ENCODE assay signal across 27 cellular contexts in the genomic region with DNA sequence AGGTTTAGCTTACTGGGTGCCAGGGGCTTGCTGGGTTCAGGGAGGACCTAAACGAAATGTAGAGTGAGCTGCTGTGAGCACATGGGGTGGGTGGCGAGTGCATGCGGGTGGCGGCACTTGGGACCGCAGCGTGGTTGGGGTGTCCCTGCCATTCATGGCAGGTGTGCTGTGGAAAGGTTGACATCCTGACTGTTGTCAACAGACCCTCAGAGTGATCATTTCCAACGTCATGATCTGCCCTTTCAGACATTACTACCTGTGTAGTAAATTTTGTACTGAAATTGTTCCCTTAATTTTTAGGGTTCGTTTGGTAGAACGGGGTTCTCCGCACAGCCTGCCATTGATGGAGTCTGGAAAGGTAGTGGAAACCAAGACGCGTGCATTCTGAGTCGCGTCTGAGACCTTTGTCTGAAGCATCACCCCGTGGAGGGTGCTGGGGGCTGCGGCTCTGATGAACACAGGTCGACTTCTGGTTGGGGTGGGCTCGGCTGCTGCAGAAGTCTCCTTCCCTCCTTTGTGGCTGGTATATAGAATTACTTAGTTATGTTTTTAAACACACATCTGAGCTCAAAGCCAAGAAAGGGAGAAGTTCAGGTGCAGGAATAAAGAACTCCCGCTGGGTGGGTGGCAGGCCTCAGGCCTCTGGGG. TPM values are rescaled to one million over a fixed set of nuclear protein-coding genes. Genes with fewer than 3 reads are reported as not detected.
DNase-seq lines count a peak whose midpoint lies in the region; ATAC-seq and TF ChIP-seq lines count a peak whose summit lies in the region.
"Had no signal": no experiment of that assay in that cellular context is flagged by ENCODE, and none has a peak within 500 bp of the region (broad histone marks: within the 10 kb centered on the region; RNA-seq: fewer than 3 reads in every experiment).

No MANE protein-coding gene starts in this region.

- peak overlapping the region; percentile 94 for H3K27ac Mint-ChIP-seq in activated CD4-positive, alpha-beta T cell treated with anti-CD3 and anti-CD28 coated beads for 36 hours
- H3K27ac Mint-ChIP-seq in activated T-helper 17 cell treated with anti-CD3 and anti-CD28 coated beads, Interleukin-2, amount 50 U/mL, for 72 hours, result peak overlapping the region; percentile 86
- H3K27ac Mint-ChIP-seq in neural crest cell (ENCODE audit: unreplicated experiment), result peak overlapping the region; percentile 19
- H3K27ac Mint-ChIP-seq: stimulated activated naive B cell treated with anti-CD40 and anti-IgM and Interleukin-4, amounts not matched to agents 10 μg/mL and 1 μg/mL and 100 μg/mL, for 72 hours had no signal

- intact Hi-C loops in activated CD4-positive, alpha-beta T cell treated with anti-CD3 and anti-CD28 coated beads for 36 hours (cut with DNase I, micrococcal nuclease), result no loop called here

- no peaks in the 10 kb centered on the region for H3K9me3 Mint-ChIP-seq in activated CD4-positive, alpha-beta T cell treated with anti-CD3 and anti-CD28 coated beads for 36 hours (ENCODE audit: low read depth)
- H3K9me3 Mint-ChIP-seq in activated T-helper 17 cell treated with anti-CD3 and anti-CD28 coated beads, Interleukin-2, amount 50 U/mL, for 72 hours, result no peaks in the 10 kb centered on the region
- no peaks in the 10 kb centered on the region for H3K9me3 Mint-ChIP-seq in neural crest cell
- H3K9me3 Mint-ChIP-seq: activated naive CD4-positive, alpha-beta T cell treated with anti-CD3 and anti-CD28 coated beads, Interleukin-2, amount 50 U/mL, for 72 hours; stimulated activated naive B cell treated with anti-CD40 and anti-IgM and Interleukin-4, amounts not matched to agents 10 μg/mL and 1 μg/mL and 100 μg/mL, for 72 hours had no signal

- DNase-seq in activated CD4-positive, alpha-beta T cell treated with anti-CD3 and anti-CD28 coated beads for 36 hours, result no peak
- no peak for DNase-seq in activated CD4-positive, alpha-beta T cell treated with anti-CD3 and anti-CD28 coated beads for 4 hours
- DNase-seq in D341Med (ENCODE audit: low spot score), result peak; percentile 15
- no peak for DNase-seq in neural crest cell (ENCODE audit: low read depth, low spot score)
- no peak for DNase-seq in NCI-H446 (lab: John Stamatoyannopoulos, UW)
- no peak for DNase-seq in amniotic stem cell (lab: John Stamatoyannopoulos, UW)
- DNase-seq in foreskin melanocyte, result no peak
- DNase-seq: AML-193; Calu3; effector CD8-positive, alpha-beta T cell; EL; HCEC 1CT; NCI-H1105; NCI-H2029; NCI-H2227 treated with DMSO at 0.1 percent for 48 hours; NCI-H774; stimulated activated CD4-positive, alpha-beta T cell treated with anti-CD3 and anti-CD28 coated beads, Interleukin-1b, Interleukin-23, amount 100 ng/mL, for 48 hours; stimulated activated naive B cell treated with anti-CD40 and anti-IgM and Interleukin-4, amounts not matched to agents 10 μg/mL and 1 μg/mL and 100 μg/mL, for 72 hours; trophoblast cell had no signal

- CTCF ChIA-PET in activated CD4-positive, alpha-beta T cell treated with anti-CD3 and anti-CD28 coated beads for 36 hours (lab: Charles Lee), result interaction anchor here (0.7 to 0.8 kb wide), 3 partner anchors 11 to 758 kb away, joined by 3 to 4 read pairs (median 3); no protein-coding TSS in a partner anchor

- peaks cover 51% of the 10 kb centered on the region for H3K4me1 Mint-ChIP-seq in activated CD4-positive, alpha-beta T cell treated with anti-CD3 and anti-CD28 coated beads for 36 hours
- H3K4me1 Mint-ChIP-seq in activated T-helper 17 cell treated with anti-CD3 and anti-CD28 coated beads, Interleukin-2, amount 50 U/mL, for 72 hours, result peaks cover 22% of the 10 kb centered on the region
- H3K4me1 Mint-ChIP-seq in neural crest cell, result peaks cover 15% of the 10 kb centered on the region

- no peaks in the 10 kb centered on the region for H3K27me3 Mint-ChIP-seq in activated CD4-positive, alpha-beta T cell treated with anti-CD3 and anti-CD28 coated beads for 36 hours
- H3K27me3 Mint-ChIP-seq in activated T-helper 17 cell treated with anti-CD3 and anti-CD28 coated beads, Interleukin-2, amount 50 U/mL, for 72 hours, result no peaks in the 10 kb centered on the region
- no peaks in the 10 kb centered on the region for H3K27me3 Mint-ChIP-seq in neural crest cell (ENCODE audit: low read depth)
- H3K27me3 Mint-ChIP-seq: stimulated activated naive B cell treated with anti-CD40 and anti-IgM and Interleukin-4, amounts not matched to agents 10 μg/mL and 1 μg/mL and 100 μg/mL, for 72 hours had no signal

- peaks cover 46% of the 10 kb centered on the region for H3K36me3 Mint-ChIP-seq in activated CD4-positive, alpha-beta T cell treated with anti-CD3 and anti-CD28 coated beads for 36 hours (ENCODE audit: low read depth)
- peaks cover 72% of the 10 kb centered on the region for H3K36me3 Mint-ChIP-seq in activated T-helper 17 cell treated with anti-CD3 and anti-CD28 coated beads, Interleukin-2, amount 50 U/mL, for 72 hours (ENCODE audit: low read depth)
- H3K36me3 Mint-ChIP-seq in neural crest cell (ENCODE audit: low read depth), result peaks cover 21% of the 10 kb centered on the region

- POLR2A ChIA-PET in activated CD4-positive, alpha-beta T cell treated with anti-CD3 and anti-CD28 coated beads for 36 hours (lab: Charles Lee), result no interaction called here

- no peak for ATAC-seq in activated CD4-positive, alpha-beta T cell treated with anti-CD3 and anti-CD28 coated beads for 36 hours
- ATAC-seq in activated T-helper 17 cell treated with anti-CD3 and anti-CD28 coated beads, Interleukin-2, amount 50 U/mL, for 72 hours (replicated peaks), result no peak
- ATAC-seq: activated CD4-positive, CD25-positive, alpha-beta regulatory T cell treated with anti-CD3 and anti-CD28 coated beads, Interleukin-2, amount 50 U/mL, for 24 hours; esophagus mucosa; stimulated activated naive B cell treated with anti-CD40 and anti-IgM and Interleukin-4, amounts not matched to agents 10 μg/mL and 1 μg/mL and 100 μg/mL, for 72 hours had no signal

- no peak for TF ChIP-seq CTCF in neural crest cell (conservative IDR thresholded peaks at IDR 0.05)

- no peak overlapping the region for H3K4me3 Mint-ChIP-seq in activated CD4-positive, alpha-beta T cell treated with anti-CD3 and anti-CD28 coated beads for 36 hours
- peak overlapping the region; percentile 80 for H3K4me3 Mint-ChIP-seq in activated T-helper 17 cell treated with anti-CD3 and anti-CD28 coated beads, Interleukin-2, amount 50 U/mL, for 72 hours
- H3K4me3 Mint-ChIP-seq in neural crest cell, result no peak overlapping the region

RNA-seq across cellular contexts. Expression of gene S100B, which starts 43.3 kb away (rescaled TPM):
- total RNA-seq in activated CD4-positive, alpha-beta T cell treated with anti-CD3 and anti-CD28 coated beads for 36 hours, result not detected
- not detected for total RNA-seq in activated T-helper 17 cell treated with anti-CD3 and anti-CD28 coated beads, Interleukin-2, amount 50 U/mL, for 72 hours
- 29.9 and 37.3 TPM in 2 replicates for total RNA-seq in neural crest cell
- total RNA-seq: A172; activated naive CD4-positive, alpha-beta T cell treated with anti-CD3 and anti-CD28 coated beads, Interleukin-2, amount 50 U/mL, for 72 hours; Calu3; chondrocyte; kidney epithelial cell; OCI-LY7 had no signal

Comparison
In these comparisons a context has a peak if more than half of its experiments do, and no peak if none do; other contexts are left out.
1. H3K27ac Mint-ChIP-seq: peak in every context shown above with its lines; median percentile 94 in activated CD4-positive, alpha-beta T cell treated with anti-CD3 and anti-CD28 coated beads for 36 hours; 86 in activated T-helper 17 cell treated with anti-CD3 and anti-CD28 coated beads, Interleukin-2, amount 50 U/mL, for 72 hours; 19 in neural crest cell.
2. RNA of gene S100B, which starts 43.3 kb away (total RNA-seq): 29.9 to 37.3 TPM in neural crest cell; not detected in activated CD4-positive, alpha-beta T cell treated with anti-CD3 and anti-CD28 coated beads for 36 hours and not detected in activated T-helper 17 cell treated with anti-CD3 and anti-CD28 coated beads, Interleukin-2, amount 50 U/mL, for 72 hours; every median in the first group is over 10 times any median in the second.